9 cellular contexts compared by ENCODE assay signal in genomic region chr11:72712168-72712721, GRCh38. TPM values are rescaled to one million over a fixed set of nuclear protein-coding genes. Genes with fewer than 3 reads are reported as not detected.
A peak's percentile ranks its signal among the peaks of the same experiment; 100 is the strongest.
DNase-seq lines count a peak whose midpoint lies in the region; ATAC-seq and TF ChIP-seq lines count a peak whose summit lies in the region.
"Had no signal": no experiment of that assay in that cellular context is flagged by ENCODE, and none has a peak within 500 bp of the region (broad histone marks: within the 10 kb centered on the region; RNA-seq: fewer than 3 reads in every experiment).

No MANE protein-coding gene starts in this region.

- H3K36me3 Mint-ChIP-seq in CD4-positive, alpha-beta memory T cell, result peaks cover 19 to 63% of the 10 kb centered on the region in 2 donors

- peak; percentile 70 for ATAC-seq in left lung
- no peak for ATAC-seq in HG02870 (IDR thresholded peaks at IDR 0.05; ENCODE audit: unreplicated experiment)
- no peak for ATAC-seq in HG02588 (IDR thresholded peaks at IDR 0.05; ENCODE audit: unreplicated experiment)

- H3K27me3 ChIP-seq in left lung, result no peaks in the 10 kb centered on the region
- H3K27me3 ChIP-seq in sigmoid colon, result no peaks in the 10 kb centered on the region
- no peaks in the 10 kb centered on the region for H3K27me3 ChIP-seq in CD4-positive, alpha-beta memory T cell (ENCODE audit: insufficient read depth, low read length)

- DNase-seq in caudate nucleus (lab: John Stamatoyannopoulos, UW) (peak in 28 of 61 donors; percentile 8 to 69 (median 34)), left lung (peak; percentile 87 to 89), sigmoid colon (peak; percentile 79)
- DNase-seq in stimulated activated CD4-positive, alpha-beta T cell treated with anti-CD3 and anti-CD28 coated beads, Interleukin-4, amount 100 ng/mL, for 1 hour, result no peak
- no peak for DNase-seq in CD4-positive, alpha-beta memory T cell
- DNase-seq: stimulated activated CD4-positive, alpha-beta T cell treated with anti-CD3 and anti-CD28 coated beads, Interleukin-2, amount 100 ng/mL, for 48 hours had no signal

- no peak for TF ChIP-seq EP300 in sigmoid colon (IDR thresholded peaks at IDR 0.05)

- peaks cover 9 to 27% (median 19%) of the 10 kb centered on the region in 4 donors for H3K4me1 Mint-ChIP-seq in CD4-positive, alpha-beta memory T cell

- no peak for TF ChIP-seq POLR2A in sigmoid colon (IDR thresholded peaks at IDR 0.05)

- H3K27me3 Mint-ChIP-seq in CD4-positive, alpha-beta memory T cell, result no peaks in the 10 kb centered on the region

- H3K4me1 ChIP-seq in HEK293 (ENCODE audit: control insufficient read depth, insufficient read depth, low read length) (no peaks in the 10 kb centered on the region), left lung (peaks cover 2 to 54% of the 10 kb centered on the region in 2 donors), sigmoid colon (peaks cover 0 to 19% (median 13%) of the 10 kb centered on the region in 4 donors)
- peaks cover 22% of the 10 kb centered on the region for H3K4me1 ChIP-seq in CD4-positive, alpha-beta memory T cell (ENCODE audit: insufficient read depth, low read length)

- H3K9me3 Mint-ChIP-seq in CD4-positive, alpha-beta memory T cell, result no peaks in the 10 kb centered on the region

- peak overlapping the region in 1 of 7 donors; percentile 63 for H3K27ac Mint-ChIP-seq in CD4-positive, alpha-beta memory T cell

- intact Hi-C loops in left lung (cut with DNase I) (no loop called here), sigmoid colon (cut with DNase I) (no loop called here)
- intact Hi-C loops in CD4-positive, alpha-beta memory T cell (cut with micrococcal nuclease), result no loop called here

- no peak overlapping the region for H3K4me3 ChIP-seq in HEK293 (ENCODE audit: low read depth, low read length)
- H3K4me3 ChIP-seq in left lung, result no peak overlapping the region
- H3K4me3 ChIP-seq in sigmoid colon, result no peak overlapping the region
- H3K4me3 ChIP-seq in CD4-positive, alpha-beta memory T cell (ENCODE audit: low read length in 2 of 2), result no peak overlapping the region

- CTCF ChIA-PET in HEK293 (lab: Yijun Ruan, JAX), result no interaction called here
- CTCF ChIA-PET in CD4-positive, alpha-beta memory T cell (lab: Charles Lee; ENCODE audit: partially characterized antibody), result no interaction called here

- POLR2A ChIA-PET in HEK293 (lab: Yijun Ruan, JAX), result no interaction called here
- POLR2A ChIA-PET in CD4-positive, alpha-beta memory T cell (lab: Charles Lee; ENCODE audit: partially characterized antibody), result no interaction called here

- H3K27ac ChIP-seq in HEK293 (ENCODE audit: extremely low read depth, low read depth, low read length) (no peak overlapping the region), caudate nucleus (ENCODE audit: low read depth, low read length) (peak overlapping the region; percentile 65), left lung (peak overlapping the region in 1 of 2 donors; percentile 31), sigmoid colon (no peak overlapping the region)
- H3K27ac ChIP-seq in CD4-positive, alpha-beta memory T cell (ENCODE audit: low read depth, low read length), result no peak overlapping the region

- H3K4me3 Mint-ChIP-seq in CD4-positive, alpha-beta memory T cell, result no peak overlapping the region

- H3K9me3 ChIP-seq in HEK293 (ENCODE audit: control insufficient read depth, insufficient read depth, low read depth, low read length) (no peaks in the 10 kb centered on the region), left lung (no peaks in the 10 kb centered on the region), sigmoid colon (no peaks in the 10 kb centered on the region)
- H3K9me3 ChIP-seq in CD4-positive, alpha-beta memory T cell (ENCODE audit: control insufficient read depth in 1 of 2, low read length in 2 of 2), result no peaks in the 10 kb centered on the region

- TF ChIP-seq CTCF in HEK293 (tag by site-specific recombination; IDR thresholded peaks at IDR 0.05), result no peak
- no peak for TF ChIP-seq CTCF in left lung (IDR thresholded peaks at IDR 0.05)
- TF ChIP-seq CTCF in sigmoid colon (IDR thresholded peaks at IDR 0.05), result no peak

- H3K36me3 ChIP-seq in HEK293 (ENCODE audit: control insufficient read depth in 2 of 2, insufficient read depth in 1 of 2, low read length in 2 of 2) (peaks cover 0 to 77% of the 10 kb centered on the region in 2 experiments; a peak in 1 of 3 replicates), left lung (peaks cover 0 to 97% of the 10 kb centered on the region in 2 donors), sigmoid colon (peaks cover 20 to 54% (median 40%) of the 10 kb centered on the region in 4 donors)
- H3K36me3 ChIP-seq in CD4-positive, alpha-beta memory T cell (ENCODE audit: insufficient read depth, low read length), result peaks cover 63% of the 10 kb centered on the region

- 70 to 73% methylated on average over 26 of the region's 26 CpGs for WGBS in sigmoid colon, 2 donors

TF ChIP-seq in HEK293, 187 proteins besides CTCF, POLR2A, EP300 and RAD21:
- TF ChIP-seq KLF9 (tag by site-specific recombination; IDR thresholded peaks at IDR 0.05; ENCODE audit: low read depth), result peak; percentile 62
- TF ChIP-seq ZFHX2 (tag by site-specific recombination; conservative IDR thresholded peaks at IDR 0.05), result peak; percentile 17; the same call in 1 of the 2 replicates
- 0 out of 2 replicates have a peak, but pooled peaks have one; percentile 22 for TF ChIP-seq ZIC2 (tag by site-specific recombination; IDR thresholded peaks at IDR 0.05)
- TF ChIP-seq EGR2 (tag by site-specific recombination; IDR thresholded peaks at IDR 0.05; ENCODE audit: low read depth), result 0 out of 2 replicates have a peak, but pooled peaks have one; percentile 51
- no peak for TF ChIP-seq ZNF211 (tag by site-specific recombination; IDR thresholded peaks at IDR 0.05; ENCODE audit: low read depth)
- no peak for TF ChIP-seq ZNF837 (tag by site-specific recombination; IDR thresholded peaks at IDR 0.05)
TF ChIP-seq in HEK293: peak in this region for 4.

RNA-seq across cellular contexts. Expression of gene PDE2A, which starts 38.0 kb away (rescaled TPM):
- 10 to 100 TPM in 1 of 2 donors, 1 to 10 TPM in 1; 9.7 to 13.8 TPM for total RNA-seq in left lung
- total RNA-seq in sigmoid colon, result 10 to 100 TPM; 48.9 to 75.1 (median 62.1) TPM
- polyA plus RNA-seq in sigmoid colon, result 10 to 100 TPM in 1 of 3 donors, 1 to 10 TPM in 2; 1.8 to 14.7 (median 4.8) TPM
- total RNA-seq in CD4-positive, alpha-beta memory T cell, result 1 to 10 TPM in 1 of 2 experiments, under 1 TPM in 1; 0.75 to 1.7 TPM
- 1 to 10 TPM in 1 of 2 donors, under 1 TPM in 1; 0.11 to 1.2 TPM for polyA plus RNA-seq in CD4-positive, alpha-beta memory T cell

RNA-seq across cellular contexts. Expression of gene ARAP1, which starts 40.0 kb away (rescaled TPM):
- total RNA-seq in left lung (100 to 1,000 TPM; 172 to 222 TPM), sigmoid colon (100 to 1,000 TPM in 1 of 4 donors, 10 to 100 TPM in 3; 56.5 to 135 (median 70.0) TPM)
- polyA plus RNA-seq in sigmoid colon, result 10 to 100 TPM; 31.9 to 81.7 (median 34.2) TPM
- total RNA-seq in CD4-positive, alpha-beta memory T cell, result 100 to 1,000 TPM; 144 to 157 TPM
- 10 to 100 TPM in 1 of 2 donors, 1 to 10 TPM in 1; 9.5 to 36.8 TPM for polyA plus RNA-seq in CD4-positive, alpha-beta memory T cell

Comparison
In these comparisons a context has a peak if more than half of its experiments do, and no peak if none do; other contexts are left out.
1. DNase-seq: peak in left lung (2 of 2) and sigmoid colon (single experiment); none in stimulated activated CD4-positive, alpha-beta T cell treated with anti-CD3 and anti-CD28 coated beads, Interleukin-4, amount 100 ng/mL, for 1 hour (single experiment) and CD4-positive, alpha-beta memory T cell (0 of 5).